ENCODE assay signal across 17 cellular contexts in genomic region chr22:46455453-46455852, GRCh38.
"Had no signal": no experiment of that assay in that cellular context is flagged by ENCODE, and none has a peak within 500 bp of the region (broad histone marks: within the 10 kb centered on the region; RNA-seq: fewer than 3 reads in every experiment).

No MANE protein-coding gene starts in this region.

- H3K4me3 ChIP-seq: gastroesophageal sphincter, left lung, mucosa of descending colon, ovary, transverse colon had no signal

- H3K27ac Mint-ChIP-seq: activated B cell treated with CpG ODN at 0.5 μM for 24 hours; activated naive CD8-positive, alpha-beta T cell; activated T-cell treated with anti-CD3 and anti-CD28 coated beads, Interleukin-2, amount 50 U/mL, for 72 hours; naive thymus-derived CD4-positive, alpha-beta T cell; stimulated activated naive B cell treated with anti-CD40 and anti-IgM and Interleukin-4, amounts not matched to agents 10 μg/mL and 1 μg/mL and 100 μg/mL, for 72 hours; T-helper 1 cell treated with Interleukin-12 subunit alpha and Interleukin-12 subunit beta and Interleukin-4 antibody, amounts not matched to agents 30 μg/mL and 1 μg/mL, for 36 hours had no signal

- H3K36me3 Mint-ChIP-seq: activated naive CD8-positive, alpha-beta T cell; naive thymus-derived CD4-positive, alpha-beta T cell; stimulated activated naive B cell treated with anti-CD40 and anti-IgM and Interleukin-4, amounts not matched to agents 10 μg/mL and 1 μg/mL and 100 μg/mL, for 72 hours had no signal

- H3K27me3 ChIP-seq: ovary, transverse colon had no signal

- H3K4me1 ChIP-seq: gastroesophageal sphincter, transverse colon had no signal

- DNase-seq: activated B cell treated with CpG ODN at 0.5 μM for 24 hours; activated CD4-positive, alpha-beta T cell treated with anti-CD3 and anti-CD28 coated beads for 48 hours; activated CD8-positive, alpha-beta memory T cell treated with anti-CD3 and anti-CD28 coated beads, Interleukin-2, amount 50 U/mL, for 48 hours; activated gamma-delta T cell; activated T-cell treated with anti-CD3 and anti-CD28 coated beads, Interleukin-2, amount 50 U/mL, for 72 hours; amniotic stem cell; effector CD8-positive, alpha-beta T cell; naive thymus-derived CD4-positive, alpha-beta T cell; ovary; stimulated activated CD4-positive, alpha-beta T cell treated with anti-CD3 and anti-CD28 coated beads, Interleukin-2, amount 100 ng/mL, for 48 hours; stimulated activated naive B cell treated with anti-CD40 and anti-IgM and Interleukin-4, amounts not matched to agents 10 μg/mL and 1 μg/mL and 100 μg/mL, for 72 hours; transverse colon had no signal

- ATAC-seq: activated T-cell treated with anti-CD3 and anti-CD28 coated beads, Interleukin-2, amount 50 U/mL, for 72 hours; gastroesophageal sphincter; left lung; mucosa of descending colon; naive thymus-derived CD4-positive, alpha-beta T cell; stimulated activated naive B cell treated with anti-CD40 and anti-IgM and Interleukin-4, amounts not matched to agents 10 μg/mL and 1 μg/mL and 100 μg/mL, for 72 hours had no signal

- H3K9me3 Mint-ChIP-seq: activated B cell treated with CpG ODN at 0.5 μM for 24 hours; activated T-cell treated with anti-CD3 and anti-CD28 coated beads, Interleukin-2, amount 50 U/mL, for 72 hours; naive thymus-derived CD4-positive, alpha-beta T cell; stimulated activated naive B cell treated with anti-CD40 and anti-IgM and Interleukin-4, amounts not matched to agents 10 μg/mL and 1 μg/mL and 100 μg/mL, for 72 hours; T-helper 1 cell treated with Interleukin-12 subunit alpha and Interleukin-12 subunit beta and Interleukin-4 antibody, amounts not matched to agents 30 μg/mL and 1 μg/mL, for 36 hours had no signal

- H3K9me3 ChIP-seq: gastroesophageal sphincter, left lung, mucosa of descending colon, ovary, transverse colon had no signal

- H3K4me3 Mint-ChIP-seq: activated B cell treated with CpG ODN at 0.5 μM for 24 hours; activated naive CD8-positive, alpha-beta T cell; activated T-cell treated with anti-CD3 and anti-CD28 coated beads, Interleukin-2, amount 50 U/mL, for 72 hours; naive thymus-derived CD4-positive, alpha-beta T cell; T-helper 1 cell treated with Interleukin-12 subunit alpha and Interleukin-12 subunit beta and Interleukin-4 antibody, amounts not matched to agents 30 μg/mL and 1 μg/mL, for 36 hours had no signal

- H3K27ac ChIP-seq: gastroesophageal sphincter, left lung, ovary, transverse colon had no signal

- H3K36me3 ChIP-seq: gastroesophageal sphincter, left lung, ovary, transverse colon had no signal
